Comparison of ENCODE assay signal across 10 cellular contexts in genomic region chr5:65640240-65640639, GRCh38.
"Had no signal": no experiment of that assay in that cellular context is flagged by ENCODE, and none has a peak within 500 bp of the region (broad histone marks: within the 10 kb centered on the region; RNA-seq: fewer than 3 reads in every experiment).

No MANE protein-coding gene starts in this region.

- ATAC-seq: HepG2 had no signal

- H3K4me3 ChIP-seq: GM23248 had no signal

- DNase-seq: GM23248, GOT3, H9, HCEC 1CT, HFFc6, Karpas-422, KBM-7 had no signal

- H3K27ac ChIP-seq: GM23248, HL-60, KMS-11 had no signal
